In genomic region chr1:208149776-208150514, GRCh38 we compare ENCODE assay signal across 1 cellular context.
TF ChIP-seq lines count a peak whose summit lies in the region.

No MANE protein-coding gene starts in this region.

TF ChIP-seq in A549, 52 proteins besides CTCF, POLR2A, EP300 and RAD21 (continued from another document):
- TF ChIP-seq HMGXB4 (CRISPR knock-in tag; IDR thresholded peaks at IDR 0.05; ENCODE audit: borderline replicate concordance) (no peak), SREBF2 (IDR thresholded peaks at IDR 0.05) (no peak)
